ENCODE assay signal across 17 cellular contexts in the genomic region with DNA sequence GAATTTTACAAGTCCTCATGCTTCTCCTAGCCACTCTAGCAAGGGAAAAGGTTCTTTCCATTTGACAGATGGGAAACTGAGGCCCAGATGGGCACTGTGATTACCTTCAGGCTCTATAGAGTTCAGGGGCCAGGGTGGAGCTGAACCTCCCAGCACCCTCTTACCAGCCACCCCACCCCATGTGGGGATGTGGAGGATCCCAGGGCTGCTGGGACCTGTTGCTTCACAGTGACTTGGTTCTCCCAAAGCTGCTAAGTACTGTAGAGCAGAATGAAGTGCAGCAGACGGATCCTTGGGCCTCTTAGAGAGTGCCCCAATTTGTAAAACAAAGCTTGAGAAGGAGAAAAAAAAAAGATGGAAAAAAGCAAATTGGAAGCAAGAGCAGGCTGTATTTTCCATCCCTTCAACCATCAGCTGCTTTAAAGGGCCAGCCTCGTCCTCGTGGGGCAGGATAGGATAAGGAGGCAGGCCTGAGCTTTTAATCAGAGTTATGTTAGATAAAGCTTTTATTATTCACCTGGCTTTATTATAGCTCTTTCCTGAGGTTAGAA.
"Had no signal": no experiment of that assay in that cellular context is flagged by ENCODE, and none has a peak within 500 bp of the region (broad histone marks: within the 10 kb centered on the region; RNA-seq: fewer than 3 reads in every experiment).

No MANE protein-coding gene starts in this region.

- H3K4me3 ChIP-seq: colonic mucosa, left ventricle myocardium inferior, lower lobe of right lung, psoas muscle, tibial nerve had no signal

- ATAC-seq: foreskin keratinocyte; left cardiac atrium; lower lobe of right lung; psoas muscle; sciatic nerve; stimulated activated naive CD8-positive, alpha-beta T cell treated with anti-CD3 and anti-CD28 coated beads, Interleukin-15, Interleukin-2, amounts not matched to agents 100 U/mL and 50 U/mL, for 24 hours had no signal

- H3K36me3 Mint-ChIP-seq: memory B cell had no signal

- H3K4me3 Mint-ChIP-seq: endodermal cell, memory B cell, nephron progenitor cell had no signal

- H3K4me1 Mint-ChIP-seq: memory B cell, nephron progenitor cell had no signal

- H3K27me3 ChIP-seq: colonic mucosa, tibial nerve had no signal

- H3K27ac Mint-ChIP-seq: endodermal cell, memory B cell, nephron progenitor cell had no signal

- DNase-seq: colonic mucosa; effector CD4-positive, alpha-beta T cell; endodermal cell; erythroblast; foreskin keratinocyte; kidney; left cardiac atrium; left ventricle myocardium inferior; lower lobe of right lung; midbrain; nephron progenitor cell; psoas muscle; stimulated activated naive CD8-positive, alpha-beta T cell treated with anti-CD3 and anti-CD28 coated beads, Interleukin-15, Interleukin-2, amounts not matched to agents 100 U/mL and 50 U/mL, for 24 hours had no signal

- H3K9me3 Mint-ChIP-seq: endodermal cell, memory B cell, nephron progenitor cell had no signal

- H3K36me3 ChIP-seq: colonic mucosa, left ventricle myocardium inferior, lower lobe of right lung, neutrophil, tibial nerve had no signal
